9 cellular contexts compared by ENCODE assay signal in genomic region chr20:21571841-21572690, GRCh38. TPM values are rescaled to one million over a fixed set of nuclear protein-coding genes. Genes with fewer than 3 reads are reported as not detected.
DNase-seq lines count a peak whose midpoint lies in the region; ATAC-seq, FAIRE-seq and TF ChIP-seq lines count a peak whose summit lies in the region.
"Had no signal": no experiment of that assay in that cellular context is flagged by ENCODE, and none has a peak within 500 bp of the region (broad histone marks: within the 10 kb centered on the region; RNA-seq: fewer than 3 reads in every experiment).

No MANE protein-coding gene starts in this region.

- H3K27ac Mint-ChIP-seq in activated T-cell treated with anti-CD3 and anti-CD28 coated beads, Interleukin-2, amount 50 U/mL, for 24 hours = no peak overlapping the region
- no peak overlapping the region for H3K27ac Mint-ChIP-seq in activated CD8-positive, alpha-beta memory T cell treated with anti-CD3 and anti-CD28 coated beads, Interleukin-2, amount 10 ng/mL, durations not matched to agents 7 days and 5 days

- H3K4me2 ChIP-seq in keratinocyte (ENCODE audit: control insufficient read depth, extremely low read depth, insufficient read depth, low read depth, low read length) = no peak overlapping the region

- CTCF ChIA-PET in activated CD8-positive, alpha-beta memory T cell treated with anti-CD3 and anti-CD28 coated beads, Interleukin-2, amount 10 ng/mL, durations not matched to agents 7 days and 5 days (lab: Charles Lee) = interaction anchor here (1.0 to 3.4 kb wide), 9 partner anchors 10 to 712 kb away, joined by 3 to 19 read pairs (median 4); no protein-coding TSS in a partner anchor

- H3K9me3 Mint-ChIP-seq in activated T-cell treated with anti-CD3 and anti-CD28 coated beads, Interleukin-2, amount 50 U/mL, for 24 hours = no peaks in the 10 kb centered on the region
- no peaks in the 10 kb centered on the region for H3K9me3 Mint-ChIP-seq in activated CD8-positive, alpha-beta memory T cell treated with anti-CD3 and anti-CD28 coated beads, Interleukin-2, amount 10 ng/mL, durations not matched to agents 7 days and 5 days (ENCODE audit: low read depth)

- no peaks in the 10 kb centered on the region for H3K27me3 ChIP-seq in keratinocyte (ENCODE audit: control insufficient read depth, extremely low read depth, insufficient read depth, low read length)
- H3K27me3 ChIP-seq in uterus = no peaks in the 10 kb centered on the region

- no peaks in the 10 kb centered on the region for H3K9me3 ChIP-seq in keratinocyte (ENCODE audit: control insufficient read depth, low read depth, low read length)
- H3K9me3 ChIP-seq in uterus = no peaks in the 10 kb centered on the region

- no peak for TF ChIP-seq POLR2A in uterus (IDR thresholded peaks at IDR 0.05)

- no peaks in the 10 kb centered on the region for H3K79me2 ChIP-seq in keratinocyte (ENCODE audit: control insufficient read depth, insufficient read depth, low read length)

- DNase-seq in NCI-H2227 (lab: John Stamatoyannopoulos, UW; ENCODE audit: unreplicated experiment) (peak; percentile 18), NCI-H2227 treated with DMSO at 0.1 percent for 48 hours (lab: John Stamatoyannopoulos, UW) (no peak), HTR-8/SVneo (ENCODE audit: insufficient read length, low spot score) (peak; percentile 11), keratinocyte (ENCODE audit: low read depth, low spot score) (no peak), uterus (no peak)
- peak; percentile 37 for DNase-seq in activated T-cell treated with anti-CD3 and anti-CD28 coated beads, Interleukin-2, amount 50 U/mL, for 24 hours
- DNase-seq in activated CD8-positive, alpha-beta memory T cell treated with anti-CD3 and anti-CD28 coated beads, Interleukin-2, amount 10 ng/mL, durations not matched to agents 7 days and 5 days = no peak

- dilution Hi-C loops in keratinocyte (cut with MboI; ENCODE audit: extremely low pct_ligation_motif_present, low sequenced_read_pairs) = no loop called here

- H3K4me1 ChIP-seq in keratinocyte (ENCODE audit: control insufficient read depth, extremely low read depth, insufficient read depth, low read length) (no peaks in the 10 kb centered on the region), uterus (no peaks in the 10 kb centered on the region)

- no peaks in the 10 kb centered on the region for H3K36me3 Mint-ChIP-seq in activated T-cell treated with anti-CD3 and anti-CD28 coated beads, Interleukin-2, amount 50 U/mL, for 24 hours (ENCODE audit: low read depth)
- no peaks in the 10 kb centered on the region for H3K36me3 Mint-ChIP-seq in activated CD8-positive, alpha-beta memory T cell treated with anti-CD3 and anti-CD28 coated beads, Interleukin-2, amount 10 ng/mL, durations not matched to agents 7 days and 5 days

- TF ChIP-seq CTCF in keratinocyte (optimal IDR thresholded peaks at IDR 0.05 in 1 of 3, IDR thresholded peaks at IDR 0.05 in 1 of 3, conservative IDR thresholded peaks at IDR 0.05 in 1 of 3; ENCODE audit: extremely low read depth in 1 of 3, insufficient read depth in 2 of 3, low read length in 3 of 3) (peak; percentile 49 to 78 (median 75)), uterus (IDR thresholded peaks at IDR 0.05) (peak; percentile 31 to 64 (median 48))

- FAIRE-seq in HTR-8/SVneo (lab: Jason Lieb, UNC) = no peak
- FAIRE-seq in keratinocyte (lab: Jason Lieb, UNC) = no peak

- H2AFZ ChIP-seq in keratinocyte (ENCODE audit: control insufficient read depth, low read length) = no peak overlapping the region

- no peak overlapping the region for H3K4me3 Mint-ChIP-seq in activated T-cell treated with anti-CD3 and anti-CD28 coated beads, Interleukin-2, amount 50 U/mL, for 24 hours
- no peak overlapping the region for H3K4me3 Mint-ChIP-seq in activated CD8-positive, alpha-beta memory T cell treated with anti-CD3 and anti-CD28 coated beads, Interleukin-2, amount 10 ng/mL, durations not matched to agents 7 days and 5 days

- H3K27me3 Mint-ChIP-seq in activated T-cell treated with anti-CD3 and anti-CD28 coated beads, Interleukin-2, amount 50 U/mL, for 24 hours = peaks cover 27% of the 10 kb centered on the region
- peaks cover 27% of the 10 kb centered on the region for H3K27me3 Mint-ChIP-seq in activated CD8-positive, alpha-beta memory T cell treated with anti-CD3 and anti-CD28 coated beads, Interleukin-2, amount 10 ng/mL, durations not matched to agents 7 days and 5 days

- no peaks in the 10 kb centered on the region for H3K9me1 ChIP-seq in keratinocyte (ENCODE audit: control insufficient read depth, extremely low read depth, insufficient read depth, low read length)

- H3K4me1 Mint-ChIP-seq in activated T-cell treated with anti-CD3 and anti-CD28 coated beads, Interleukin-2, amount 50 U/mL, for 24 hours (ENCODE audit: low read depth) = peaks cover 11% of the 10 kb centered on the region
- H3K4me1 Mint-ChIP-seq in activated CD8-positive, alpha-beta memory T cell treated with anti-CD3 and anti-CD28 coated beads, Interleukin-2, amount 10 ng/mL, durations not matched to agents 7 days and 5 days = peaks cover 6% of the 10 kb centered on the region

- H3K9ac ChIP-seq in keratinocyte (ENCODE audit: control insufficient read depth, extremely low read depth, insufficient read depth, low read length) = no peak overlapping the region

- H3K27ac ChIP-seq in keratinocyte (ENCODE audit: control insufficient read depth, insufficient read depth, low read length) (no peak overlapping the region), uterus (no peak overlapping the region)

- H3K4me3 ChIP-seq in keratinocyte (ENCODE audit: control insufficient read depth in 2 of 3, extremely low read depth in 1 of 3, insufficient read depth in 2 of 3, low read depth in 1 of 3, low read length in 3 of 3) (no peak overlapping the region), uterus (no peak overlapping the region)

- no peaks in the 10 kb centered on the region for H4K20me1 ChIP-seq in keratinocyte (ENCODE audit: control insufficient read depth, extremely low read depth, insufficient read depth, low read length)

- H3K36me3 ChIP-seq in keratinocyte (ENCODE audit: control insufficient read depth in 2 of 2, extremely low read depth in 1 of 2, insufficient read depth in 2 of 2, low read length in 2 of 2) (no peaks in the 10 kb centered on the region), uterus (no peaks in the 10 kb centered on the region)

- intact Hi-C loops in uterus (cut with DNase I; ENCODE audit: low total_unique reads) = no loop called here

- ATAC-seq in activated CD8-positive, alpha-beta memory T cell treated with anti-CD3 and anti-CD28 coated beads, Interleukin-2, amount 10 ng/mL, durations not matched to agents 7 days and 5 days = no peak
- ATAC-seq in HG02588 (IDR thresholded peaks at IDR 0.05; ENCODE audit: unreplicated experiment) = no peak

RNA-seq across cellular contexts. Expression of gene NKX2-2, which starts 58.2 kb away (rescaled TPM):
- not detected in 3 replicates for polyA plus RNA-seq in keratinocyte
- polyA plus RNA-seq in keratinocyte (2011; ENCODE audit: low read depth) = not detected
- not detected in 2 replicates for polyA plus RNA-seq in keratinocyte (2011; cell fraction: cytosol; rRNA removed)
- polyA plus RNA-seq in keratinocyte (2011; cell fraction: nucleus; rRNA removed) = not detected in 2 replicates
- polyA plus RNA-seq in keratinocyte (2012; ENCODE audit: low replicate concordance) = not detected in 2 replicates
- not detected in 3 replicates for polyA minus RNA-seq in keratinocyte
- polyA minus RNA-seq in keratinocyte (2011; cell fraction: cytosol; rRNA and poly(A)+ RNA removed) = not detected
- polyA minus RNA-seq in keratinocyte (2011; cell fraction: nucleus; rRNA and poly(A)+ RNA removed) = not detected in 2 replicates
- not detected for total RNA-seq in uterus
- not detected for total RNA-seq in activated CD8-positive, alpha-beta memory T cell treated with anti-CD3 and anti-CD28 coated beads, Interleukin-2, amount 10 ng/mL, durations not matched to agents 7 days and 5 days
- total RNA-seq: activated CD8-positive, alpha-beta memory T cell treated with anti-CD3 and anti-CD28 coated beads for 36 hours had no signal

Comparison
In these comparisons a context has a peak if more than half of its experiments do, and no peak if none do; other contexts are left out.
1. DNase-seq: peak in NCI-H2227 (single experiment), HTR-8/SVneo (single experiment) and activated T-cell treated with anti-CD3 and anti-CD28 coated beads, Interleukin-2, amount 50 U/mL, for 24 hours (single experiment); none in NCI-H2227 treated with DMSO at 0.1 percent for 48 hours (single experiment), keratinocyte (single experiment), uterus (0 of 2) and activated CD8-positive, alpha-beta memory T cell treated with anti-CD3 and anti-CD28 coated beads, Interleukin-2, amount 10 ng/mL, durations not matched to agents 7 days and 5 days (single experiment).